ENCODE assay signal across 8 cellular contexts in genomic region chr13:106533940-106534843, GRCh38. TPM values are rescaled to one million over a fixed set of nuclear protein-coding genes. Genes with fewer than 3 reads are reported as not detected.
DNase-seq lines count a peak whose midpoint lies in the region; ATAC-seq, FAIRE-seq and TF ChIP-seq lines count a peak whose summit lies in the region.

No MANE protein-coding gene starts in this region.

- peak overlapping the region; percentile 93 for H3K9ac ChIP-seq in endothelial cell of umbilical vein (replicated peaks; ENCODE audit: extremely low read depth, insufficient read depth, low read length)

- H3K27me3 Mint-ChIP-seq in Caco-2 (ENCODE audit: insufficient read depth, unreplicated experiment) (no peaks in the 10 kb centered on the region), mesothelial cell of epicardium (ENCODE audit: low read depth) (no peaks in the 10 kb centered on the region)

- peak overlapping the region; percentile 70 for H3K4me2 ChIP-seq in endothelial cell of umbilical vein (ENCODE audit: insufficient read depth, low read length)

- H3K27me3 ChIP-seq in Caco-2 (replicated peaks; ENCODE audit: control insufficient read depth, insufficient read depth, low read length), result no peaks in the 10 kb centered on the region
- H3K27me3 ChIP-seq in endothelial cell of umbilical vein (ENCODE audit: control insufficient read depth in 2 of 2, insufficient read depth in 2 of 2, low read length in 2 of 2), result no peaks in the 10 kb centered on the region

- POLR2A ChIA-PET in Caco-2 (lab: Charles Lee), result interaction anchor here (0.7 kb wide), 1 partner anchor 587 kb away, joined by 3 read pairs; no protein-coding TSS in a partner anchor
- POLR2A ChIA-PET in endothelial cell of umbilical vein (lab: Charles Lee), result interaction anchor here (0.5 to 1.3 kb wide), 8 partner anchors 30 to 1757 kb away, joined by 3 to 8 read pairs (median 3); no protein-coding TSS in a partner anchor

- H3K9me1 ChIP-seq in endothelial cell of umbilical vein (replicated peaks; ENCODE audit: control insufficient read depth, extremely low read depth, insufficient read depth, low read length), result no peaks in the 10 kb centered on the region

- H3K4me3 Mint-ChIP-seq in Caco-2 (ENCODE audit: unreplicated experiment) (peak overlapping the region; percentile 97), mesothelial cell of epicardium (peak overlapping the region; percentile 99)

- H3K9me3 Mint-ChIP-seq in Caco-2 (ENCODE audit: unreplicated experiment) (no peaks in the 10 kb centered on the region), mesothelial cell of epicardium (no peaks in the 10 kb centered on the region)

- intact Hi-C loops in Caco-2 (cut with micrococcal nuclease; ENCODE audit: unreplicated experiment), result loop anchor here (1.0 to 10.0 kb wide), 9 partner anchors 61 to 1389 kb away; no protein-coding TSS in a partner anchor
- intact Hi-C loops in endothelial cell of umbilical vein (cut with micrococcal nuclease), result loop anchor here (1.0 to 10.0 kb wide), 11 partner anchors 158 to 1549 kb away; no protein-coding TSS in a partner anchor

- no peak for TF ChIP-seq POLR2A in endothelial cell of umbilical vein (IDR thresholded peaks at IDR 0.05; ENCODE audit: low read depth, low read length)

- DNase-seq in Caco-2 (peak; percentile 51), M059J (ENCODE audit: low read depth) (peak; percentile 68), endothelial cell of umbilical vein (ENCODE audit: low read depth, low spot score) (peak; percentile 67), mesothelial cell of epicardium (ENCODE audit: low spot score in 2 of 2, unreplicated experiment in 2 of 2) (peak; percentile 37 to 69)
- DNase-seq in activated CD8-positive, alpha-beta memory T cell treated with anti-CD3 and anti-CD28 coated beads, Interleukin-2, amount 50 U/mL, for 4 hours, result peak; percentile 30

- FAIRE-seq in endothelial cell of umbilical vein (lab: Jason Lieb, UNC), result peak; percentile 38

- peaks cover 23% of the 10 kb centered on the region for H3K4me1 Mint-ChIP-seq in Caco-2 (ENCODE audit: low read depth, unreplicated experiment)
- peaks cover 33% of the 10 kb centered on the region for H3K4me1 Mint-ChIP-seq in mesothelial cell of epicardium

- H3K36me3 ChIP-seq in Caco-2 (ENCODE audit: control insufficient read depth, insufficient read depth, low read length), result no peaks in the 10 kb centered on the region
- H3K36me3 ChIP-seq in endothelial cell of umbilical vein (ENCODE audit: control insufficient read depth in 2 of 2, extremely low read depth in 1 of 2, insufficient read depth in 2 of 2, low read length in 2 of 2), result no peaks in the 10 kb centered on the region

- peaks cover 48% of the 10 kb centered on the region for H3K79me2 ChIP-seq in endothelial cell of umbilical vein (ENCODE audit: control insufficient read depth, insufficient read depth, low read length)

- H3K27ac ChIP-seq in endothelial cell of umbilical vein (ENCODE audit: insufficient read depth, low read depth, low read length) (peak overlapping the region; percentile 85), temporal lobe (ENCODE audit: low read depth, low read length) (peak overlapping the region; percentile 40)

- no peaks in the 10 kb centered on the region for H3K9me3 ChIP-seq in Caco-2
- H3K9me3 ChIP-seq in endothelial cell of umbilical vein (replicated peaks; ENCODE audit: control insufficient read depth, insufficient read depth, low read length), result no peaks in the 10 kb centered on the region

- dilution Hi-C loops in endothelial cell of umbilical vein (cut with MboI; ENCODE audit: extremely low pct_ligation_motif_present, low sequenced_read_pairs), result no loop called here

- H3K27ac Mint-ChIP-seq in Caco-2 (ENCODE audit: unreplicated experiment), result peak overlapping the region; percentile 87
- H3K27ac Mint-ChIP-seq in mesothelial cell of epicardium, result peak overlapping the region; percentile 97

- peak overlapping the region; percentile 56 for H2AFZ ChIP-seq in endothelial cell of umbilical vein (ENCODE audit: low read depth, low read length)

- TF ChIP-seq CTCF in Caco-2 (IDR thresholded peaks at IDR 0.05; ENCODE audit: insufficient read depth in 1 of 2, low read depth in 1 of 2, low read length in 1 of 2, severe bottlenecking in 1 of 2, unreplicated experiment in 1 of 2) (no peak), endothelial cell of umbilical vein (IDR thresholded peaks at IDR 0.05; ENCODE audit: extremely low read depth in 1 of 2, insufficient read depth in 1 of 2, low read depth in 1 of 2, low read length in 2 of 2) (no peak), mesothelial cell of epicardium (IDR thresholded peaks at IDR 0.05; ENCODE audit: unreplicated experiment) (no peak)

- H3K4me1 ChIP-seq in Caco-2 (peaks cover 29% of the 10 kb centered on the region), endothelial cell of umbilical vein (ENCODE audit: control insufficient read depth, extremely low read depth, insufficient read depth, low read length) (peaks cover 49% of the 10 kb centered on the region)

- peaks cover 3% of the 10 kb centered on the region for H4K20me1 ChIP-seq in endothelial cell of umbilical vein (replicated peaks; ENCODE audit: control insufficient read depth, extremely low read depth, insufficient read depth, low read length)

- ATAC-seq in HG03139 (IDR thresholded peaks at IDR 0.05; ENCODE audit: unreplicated experiment), result no peak
- no peak for ATAC-seq in HG03442 (IDR thresholded peaks at IDR 0.05; ENCODE audit: unreplicated experiment)

- CTCF ChIA-PET in Caco-2 (lab: Charles Lee), result interaction anchor here (0.7 to 1.5 kb wide), 2 partner anchors 86 to 388 kb away, joined by 5 read pairs; no protein-coding TSS in a partner anchor
- CTCF ChIA-PET in endothelial cell of umbilical vein (lab: Charles Lee), result interaction anchor here (0.6 to 5.1 kb wide), 20 partner anchors 9 to 1963 kb away, joined by 3 to 36 read pairs (median 4); no protein-coding TSS in a partner anchor

- H3K36me3 Mint-ChIP-seq in Caco-2 (ENCODE audit: insufficient read depth, unreplicated experiment) (peaks cover 72% of the 10 kb centered on the region), mesothelial cell of epicardium (peaks cover 9% of the 10 kb centered on the region)

- BruUV-seq in Caco-2 (replicated peaks; lab: Mats Ljungman, UMichigan) (no TSS peak), endothelial cell of umbilical vein (replicated peaks; lab: Mats Ljungman, UMichigan) (no TSS peak)

- H3K4me3 ChIP-seq in Caco-2 (ENCODE audit: low read depth, low read length) (peak overlapping the region; percentile 68), endothelial cell of umbilical vein (replicated peaks in 1 of 3; ENCODE audit: insufficient read depth in 1 of 3, low read depth in 1 of 3, low read length in 3 of 3) (peak overlapping the region; percentile 75 to 95 (median 87))

TF ChIP-seq in endothelial cell of umbilical vein, 7 proteins besides CTCF, POLR2A, EP300 and RAD21:
- TF ChIP-seq FOS (IDR thresholded peaks at IDR 0.05; ENCODE audit: borderline replicate concordance, insufficient read depth, low read length) (no peak), EZH2 (IDR thresholded peaks at IDR 0.05; ENCODE audit: borderline replicate concordance, low read depth, low read length, severe bottlenecking) (no peak), JUN (IDR thresholded peaks at IDR 0.05; ENCODE audit: borderline replicate concordance, insufficient read depth, insufficient read length, low read depth) (no peak), MAX (IDR thresholded peaks at IDR 0.05; ENCODE audit: insufficient read depth, insufficient read length) (no peak)
TF ChIP-seq in endothelial cell of umbilical vein: peak in this region for 0.

RNA-seq across cellular contexts. Expression of gene EFNB2, which starts 1.3 kb away (rescaled TPM):
- total RNA-seq in Caco-2 (2022) (68.0 and 80.4 TPM in 2 replicates), endothelial cell of umbilical vein (69.5 and 80.3 TPM in 2 replicates), mesothelial cell of epicardium (197 to 211 TPM (median 202 TPM) in 3 replicates), temporal lobe (73.0 TPM)
- total RNA-seq in M059J (2014; rRNA removed; shearing (Covaris generic)), result 16.9 and 32.2 TPM in 2 replicates
- 42.0 and 50.4 TPM in 2 replicates for polyA plus RNA-seq in endothelial cell of umbilical vein
- 46.0 and 47.8 TPM in 2 replicates for polyA plus RNA-seq in endothelial cell of umbilical vein (2011; cell fraction: cytosol; rRNA removed)
- polyA plus RNA-seq in endothelial cell of umbilical vein (2011; cell fraction: nucleus; rRNA removed), result 125 and 151 TPM in 2 replicates
- polyA plus RNA-seq in endothelial cell of umbilical vein (2012), result 26.2 and 34.6 TPM in 2 replicates
- polyA minus RNA-seq in endothelial cell of umbilical vein, result 97.3 and 109 TPM in 2 replicates
- polyA minus RNA-seq in endothelial cell of umbilical vein (2011; cell fraction: cytosol; rRNA and poly(A)+ RNA removed), result 0.51 TPM
- 147 and 153 TPM in 2 replicates for polyA minus RNA-seq in endothelial cell of umbilical vein (2011; cell fraction: nucleus; rRNA and poly(A)+ RNA removed)

RNA-seq across cellular contexts. Expression of gene ARGLU1, which starts 33.7 kb away (rescaled TPM):
- 127 and 137 TPM in 2 replicates for total RNA-seq in Caco-2 (2022)
- 7.0 and 15.2 TPM in 2 replicates for total RNA-seq in M059J (2014; rRNA removed; shearing (Covaris generic))
- total RNA-seq in endothelial cell of umbilical vein, result 95.7 and 111 TPM in 2 replicates
- 41.8 and 44.4 TPM in 2 replicates for polyA plus RNA-seq in endothelial cell of umbilical vein
- polyA plus RNA-seq in endothelial cell of umbilical vein (2011; cell fraction: cytosol; rRNA removed), result 20.6 and 30.6 TPM in 2 replicates
- polyA plus RNA-seq in endothelial cell of umbilical vein (2011; cell fraction: nucleus; rRNA removed), result 361 and 575 TPM in 2 replicates
- polyA plus RNA-seq in endothelial cell of umbilical vein (2012), result 61.3 and 103 TPM in 2 replicates
- polyA minus RNA-seq in endothelial cell of umbilical vein, result 30.9 and 31.1 TPM in 2 replicates
- 8.6 TPM for polyA minus RNA-seq in endothelial cell of umbilical vein (2011; cell fraction: cytosol; rRNA and poly(A)+ RNA removed)
- polyA minus RNA-seq in endothelial cell of umbilical vein (2011; cell fraction: nucleus; rRNA and poly(A)+ RNA removed), result 98.8 and 136 TPM in 2 replicates
- total RNA-seq in mesothelial cell of epicardium, result 231 to 235 TPM (median 233 TPM) in 3 replicates
- total RNA-seq in temporal lobe, result 108 TPM
